ENCODE assay signal across 1 cellular context in the genomic region with DNA sequence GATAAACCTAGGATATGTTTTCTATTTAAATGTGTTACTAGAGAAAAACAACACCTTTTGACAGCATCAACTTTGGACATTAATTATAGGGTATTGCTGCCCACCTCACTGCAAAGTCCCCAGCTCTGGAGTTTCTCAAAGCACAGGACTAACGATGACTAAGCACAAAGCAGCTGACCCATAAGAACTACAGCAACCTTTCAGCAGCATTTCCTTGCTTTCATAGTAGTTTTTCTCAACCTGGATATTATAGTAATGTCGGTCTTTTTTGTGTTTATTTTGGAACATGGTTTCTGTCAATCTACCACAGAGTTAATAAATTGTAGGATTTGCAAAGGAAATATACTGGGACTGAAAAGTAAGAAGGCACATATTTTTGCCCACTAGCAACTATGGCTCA.
TF ChIP-seq lines count a peak whose summit lies in the region.

No MANE protein-coding gene starts in this region.

TF ChIP-seq in HCT116, 20 proteins besides CTCF, POLR2A, EP300 and RAD21 (continued from another document):
- no peak for TF ChIP-seq ZBTB33 (IDR thresholded peaks at IDR 0.05; ENCODE audit: extremely low read depth, insufficient replicate concordance, low read length)
- no peak for TF ChIP-seq CEBPB (IDR thresholded peaks at IDR 0.05; ENCODE audit: low read depth)
- TF ChIP-seq SP1 (IDR thresholded peaks at IDR 0.05; ENCODE audit: low read depth) = no peak
